9 cellular contexts compared by ENCODE assay signal in genomic region chr16:50547340-50547865, GRCh38. TPM values are rescaled to one million over a fixed set of nuclear protein-coding genes. Genes with fewer than 3 reads are reported as not detected.
DNase-seq lines count a peak whose midpoint lies in the region; TF ChIP-seq lines count a peak whose summit lies in the region.
"Had no signal": no experiment of that assay in that cellular context is flagged by ENCODE, and none has a peak within 500 bp of the region (broad histone marks: within the 10 kb centered on the region; RNA-seq: fewer than 3 reads in every experiment).

No MANE protein-coding gene starts in this region.

- TF ChIP-seq POLR2A in breast epithelium (IDR thresholded peaks at IDR 0.05): no peak

- H3K9me3 ChIP-seq in breast epithelium: no peaks in the 10 kb centered on the region
- H3K9me3 ChIP-seq in liver (ENCODE audit: control insufficient read depth in 4 of 4, low read length in 3 of 4): no peaks in the 10 kb centered on the region

- TF ChIP-seq CTCF in LNCaP clone FGC (IDR thresholded peaks at IDR 0.05; ENCODE audit: control insufficient read depth, extremely low read depth, insufficient read depth): no peak
- TF ChIP-seq CTCF in WI38 (IDR thresholded peaks at IDR 0.05; ENCODE audit: low read depth, low read length): no peak
- TF ChIP-seq CTCF in breast epithelium (IDR thresholded peaks at IDR 0.05): no peak
- TF ChIP-seq CTCF in liver (IDR thresholded peaks at IDR 0.05; ENCODE audit: low read depth, low read length, missing input control): peak; percentile 20

- H3K9ac ChIP-seq in liver (ENCODE audit: low read depth in 1 of 2, low read length in 2 of 2): no peak overlapping the region

- H3K4me1 ChIP-seq in breast epithelium (no peaks in the 10 kb centered on the region), liver (ENCODE audit: control insufficient read depth in 4 of 4, insufficient read depth in 4 of 4, low read length in 3 of 4) (peaks cover 0 to 8% (median 8%) of the 10 kb centered on the region in 4 donors)

- H3K36me3 ChIP-seq in breast epithelium (no peaks in the 10 kb centered on the region), liver (ENCODE audit: control insufficient read depth in 4 of 4, insufficient read depth in 3 of 4, low read depth in 1 of 4, low read length in 3 of 4) (no peaks in the 10 kb centered on the region)

- WGBS in liver: 2% methylated on average over 34 of the region's 34 CpGs

- H3K4me3 ChIP-seq in LNCaP clone FGC (ENCODE audit: low read depth, low read length) (peak overlapping the region; percentile 55), WI38 (ENCODE audit: low read depth, low read length) (peak overlapping the region; percentile 51; the same call in 1 of the 2 replicates), breast epithelium (peak overlapping the region; percentile 70 to 82 (median 74)), liver (ENCODE audit: low read depth in 1 of 3, low read length in 3 of 3) (peak overlapping the region; percentile 42 to 85 (median 81))

- TF ChIP-seq RAD21 in liver (IDR thresholded peaks at IDR 0.05): peak in 1 of 2 donors; percentile 57

- H3K27me3 ChIP-seq in breast epithelium (peaks cover 0 to 9% of the 10 kb centered on the region in 2 donors), liver (ENCODE audit: control insufficient read depth in 4 of 4, insufficient read depth in 4 of 4, low read length in 3 of 4) (no peaks in the 10 kb centered on the region)

- DNase-seq in NCI-H1436 (lab: John Stamatoyannopoulos, UW) (peak; percentile 10), NCI-H1436 treated with DMSO at 0.1 percent for 48 hours (lab: John Stamatoyannopoulos, UW) (no peak), LNCaP clone FGC (ENCODE audit: low read depth) (no peak), breast epithelium (ENCODE audit: low spot score in 2 of 2) (peak in 1 of 2 donors; percentile 23), SHP77 (lab: John Stamatoyannopoulos, UW) (no peak)
- DNase-seq in stimulated activated CD4-positive, alpha-beta T cell treated with anti-CD3 and anti-CD28 coated beads, TNF-alpha, amount 100 ng/mL, for 48 hours (ENCODE audit: low read depth in 3 of 3): peak; percentile 17 to 49 (median 21)

- intact Hi-C loops in breast epithelium (cut with DNase I; ENCODE audit: low total_unique reads): no loop called here

- H3K27ac ChIP-seq in breast epithelium (no peak overlapping the region), liver (ENCODE audit: low read depth in 1 of 2, low read length in 2 of 2) (no peak overlapping the region)

TF ChIP-seq in liver, 16 proteins besides CTCF, POLR2A, EP300 and RAD21:
- TF ChIP-seq, protein P1, sequence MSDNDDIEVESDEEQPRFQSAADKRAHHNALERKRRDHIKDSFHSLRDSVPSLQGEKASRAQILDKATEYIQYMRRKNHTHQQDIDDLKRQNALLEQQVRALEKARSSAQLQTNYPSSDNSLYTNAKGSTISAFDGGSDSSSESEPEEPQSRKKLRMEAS (IDR thresholded peaks at IDR 0.05): no peak
- no peak for TF ChIP-seq FOXA1 (IDR thresholded peaks at IDR 0.05)
- peak in 1 of 2 donors; percentile 55 for TF ChIP-seq HNF4A (conservative IDR thresholded peaks at IDR 0.05)
- TF ChIP-seq HNF4G (IDR thresholded peaks at IDR 0.05): no peak
- no peak for TF ChIP-seq SP1 (IDR thresholded peaks at IDR 0.05)
- TF ChIP-seq RXRA (IDR thresholded peaks at IDR 0.05): peak in 1 of 2 donors; percentile 16
TF ChIP-seq in liver: peak in this region for 2.

RNA-seq across cellular contexts. Expression of gene NKD1, which starts 0.8 kb away (rescaled TPM):
- total RNA-seq in breast epithelium (1 to 10 TPM; 1.3 to 5.0 (median 4.6) TPM), liver (1 to 10 TPM in 1 of 2 donors, under 1 TPM in 1; 0.28 to 3.5 TPM)
- polyA plus RNA-seq in liver: 1 to 10 TPM in 1 of 2 donors, under 1 TPM in 1; 0.53 to 1.2 TPM
- polyA plus RNA-seq: AG04450 had no signal

Comparison
In these comparisons a context has a peak if more than half of its experiments do, and no peak if none do; other contexts are left out.
1. DNase-seq: peak in NCI-H1436 (single experiment) and stimulated activated CD4-positive, alpha-beta T cell treated with anti-CD3 and anti-CD28 coated beads, TNF-alpha, amount 100 ng/mL, for 48 hours (3 of 3); none in NCI-H1436 treated with DMSO at 0.1 percent for 48 hours (single experiment), LNCaP clone FGC (single experiment) and SHP77 (0 of 2).
2. Peak in every context shown above with its lines, with median percentiles within 50 percentile points of each other: H3K4me3 ChIP-seq.